In genomic region chr6:83057705-83058321, GRCh38 we compare ENCODE assay signal across 8 cellular contexts. TPM values are rescaled to one million over a fixed set of nuclear protein-coding genes. Genes with fewer than 3 reads are reported as not detected.
DNase-seq lines count a peak whose midpoint lies in the region; TF ChIP-seq lines count a peak whose summit lies in the region.

No MANE protein-coding gene starts in this region.

- H3K4me3 ChIP-seq in A673 (ENCODE audit: low read depth, low read length, poor library complexity, severe bottlenecking): no peak overlapping the region
- H3K4me3 ChIP-seq in GM23248: no peak overlapping the region
- H3K4me3 ChIP-seq in esophagus muscularis mucosa: no peak overlapping the region
- H3K4me3 ChIP-seq in neural cell (ENCODE audit: low read length): no peak overlapping the region

- intact Hi-C loops in A673 (cut with micrococcal nuclease; ENCODE audit: unreplicated experiment): loop anchor here (2.0 to 10.0 kb wide), 3 partner anchors 443 to 973 kb away; no protein-coding TSS in a partner anchor
- intact Hi-C loops in esophagus muscularis mucosa (cut with DNase I): loop anchor here (2.0 to 10.0 kb wide), 3 partner anchors 443 to 805 kb away; partner anchors contain the start of gene TPBG

- WGBS in GM23248 (ENCODE audit: low coverage in 1 of 2, low lambda C conversion rate in 2 of 2, missing lambda C conversion rate in 2 of 2), 2 experiments: 19 to 21% methylated on average over 4 of the region's 4 CpGs
- 19% methylated on average over 4 of the region's 4 CpGs for WGBS in esophagus muscularis mucosa

- H2AFZ ChIP-seq in GM23248 (no peak overlapping the region), neural cell (ENCODE audit: low read depth, low read length) (no peak overlapping the region)

- CTCF ChIA-PET in A673 (lab: Charles Lee): interaction anchor here (0.7 to 1.2 kb wide), 4 partner anchors 9 to 825 kb away, joined by 3 read pairs; partner anchors contain the start of gene DOP1A

- BruUV-seq in A673 (replicated peaks; lab: Mats Ljungman, UMichigan): no TSS peak

- no peaks in the 10 kb centered on the region for H4K20me1 ChIP-seq in GM23248 (ENCODE audit: insufficient read depth)
- no peaks in the 10 kb centered on the region for H4K20me1 ChIP-seq in neural cell (ENCODE audit: insufficient read depth)

- peak overlapping the region; percentile 44 for H3K27ac ChIP-seq in A673 (ENCODE audit: low read depth, low read length, poor library complexity, severe bottlenecking)
- H3K27ac ChIP-seq in GM23248: no peak overlapping the region
- no peak overlapping the region for H3K27ac ChIP-seq in esophagus muscularis mucosa (replicated peaks in 1 of 4)
- no peak overlapping the region for H3K27ac ChIP-seq in neural cell (ENCODE audit: low read length)

- H3K27me3 ChIP-seq in A673 (replicated peaks; ENCODE audit: insufficient read depth, low read depth, low read length, poor library complexity) (no peaks in the 10 kb centered on the region), GM23248 (replicated peaks; ENCODE audit: insufficient read depth) (no peaks in the 10 kb centered on the region), esophagus muscularis mucosa (no peaks in the 10 kb centered on the region), neural cell (ENCODE audit: insufficient read depth, low read depth, low read length) (no peaks in the 10 kb centered on the region)

- H3K79me2 ChIP-seq in GM23248 (ENCODE audit: insufficient read depth) (no peaks in the 10 kb centered on the region), neural cell (replicated peaks; ENCODE audit: insufficient read depth, low read length) (no peaks in the 10 kb centered on the region)

- in situ Hi-C loops in GM23248 (cut with MboI): loop anchor here (5.0 to 25.0 kb wide), 2 partner anchors 696 to 811 kb away; partner anchors contain the start of genes IBTK and TPBG

- no peak for TF ChIP-seq EP300 in Ishikawa (IDR thresholded peaks at IDR 0.05; ENCODE audit: borderline replicate concordance)
- no peak for TF ChIP-seq EP300 in esophagus muscularis mucosa (IDR thresholded peaks at IDR 0.05)
- TF ChIP-seq EP300 in neural cell (conservative IDR thresholded peaks at IDR 0.05; ENCODE audit: poor library complexity, severe bottlenecking): no peak

- TF ChIP-seq RAD21 in Ishikawa (IDR thresholded peaks at IDR 0.05; ENCODE audit: low read depth): peak; percentile 66
- TF ChIP-seq RAD21 in neural cell (conservative IDR thresholded peaks at IDR 0.05): peak; percentile 96

- DNase-seq in A673 (ENCODE audit: low spot score) (peak; percentile 80), ELR (ENCODE audit: low read depth) (peak; percentile 73), GM23248 (peak; percentile 75), SK-N-DZ (ENCODE audit: low spot score) (peak; percentile 46), esophagus muscularis mucosa (ENCODE audit: extremely low spot score) (no peak)
- no peak for DNase-seq in stimulated activated CD4-positive, alpha-beta T cell treated with anti-CD3 and anti-CD28 coated beads, Interleukin-1b, Interleukin-23, amount 100 ng/mL, for 48 hours

- no peaks in the 10 kb centered on the region for H3K9me2 ChIP-seq in GM23248 (ENCODE audit: insufficient read depth)
- no peaks in the 10 kb centered on the region for H3K9me2 ChIP-seq in neural cell (ENCODE audit: insufficient read depth, low read length)

- H3F3A ChIP-seq in GM23248 (ENCODE audit: insufficient read depth): peaks cover 13% of the 10 kb centered on the region; the same call in 1 of the 2 replicates
- H3F3A ChIP-seq in neural cell (ENCODE audit: insufficient read depth, low read length, poor library complexity, severe bottlenecking): no peaks in the 10 kb centered on the region

- no peak for TF ChIP-seq POLR2A in esophagus muscularis mucosa (IDR thresholded peaks at IDR 0.05; ENCODE audit: low read depth)

- POLR2A ChIA-PET in A673 (lab: Charles Lee; ENCODE audit: low non-redundant PET): no interaction called here

- H3K4me1 ChIP-seq in A673 (ENCODE audit: insufficient read depth, low read length, poor library complexity, severe bottlenecking) (peaks cover 74% of the 10 kb centered on the region), GM23248 (ENCODE audit: insufficient read depth) (peaks cover 15% of the 10 kb centered on the region), esophagus muscularis mucosa (peaks cover 0 to 36% (median 18%) of the 10 kb centered on the region in 4 donors)

- H3K9me3 ChIP-seq in A673 (ENCODE audit: low read depth, low read length, poor library complexity, severe bottlenecking) (no peaks in the 10 kb centered on the region), GM23248 (ENCODE audit: low read depth) (no peaks in the 10 kb centered on the region), esophagus muscularis mucosa (no peaks in the 10 kb centered on the region), neural cell (ENCODE audit: low read length) (no peaks in the 10 kb centered on the region)

- no peak overlapping the region for H3K4me2 ChIP-seq in GM23248 (ENCODE audit: unreplicated experiment)
- H3K4me2 ChIP-seq in neural cell (ENCODE audit: low read length): no peak overlapping the region

- H3K36me3 ChIP-seq in A673 (ENCODE audit: insufficient read depth, low read length, poor library complexity, severe bottlenecking) (peaks cover 40% of the 10 kb centered on the region), GM23248 (ENCODE audit: low read depth) (no peaks in the 10 kb centered on the region), esophagus muscularis mucosa (peaks cover 0 to 4% (median 0%) of the 10 kb centered on the region in 4 donors), neural cell (ENCODE audit: insufficient read depth, low read length) (no peaks in the 10 kb centered on the region)

- TF ChIP-seq CTCF in A673 (conservative IDR thresholded peaks at IDR 0.05; ENCODE audit: low read depth, low read length) (peak; percentile 92), esophagus muscularis mucosa (IDR thresholded peaks at IDR 0.05) (peak; percentile 82 to 84 (median 83)), neural cell (IDR thresholded peaks at IDR 0.05; ENCODE audit: poor library complexity, severe bottlenecking) (peak; percentile 96)

- H3K9ac ChIP-seq in GM23248 (no peak overlapping the region), neural cell (ENCODE audit: low read length) (no peak overlapping the region)

TF ChIP-seq in neural cell, 6 proteins besides CTCF, POLR2A, EP300 and RAD21:
- TF ChIP-seq EZH2 (IDR thresholded peaks at IDR 0.05; ENCODE audit: borderline replicate concordance, insufficient read depth, low read length, poor library complexity, severe bottlenecking) (no peak), SMC3 (conservative IDR thresholded peaks at IDR 0.05; ENCODE audit: poor library complexity) (peak; percentile 96)

RNA-seq across cellular contexts. Expression of gene UBE3D, which starts 7.8 kb away (rescaled TPM):
- 35.6 and 38.0 TPM in 2 replicates for total RNA-seq in A673 (2021)
- 2.1 and 7.1 TPM in 2 replicates for total RNA-seq in GM23248 (2014; rRNA removed; shearing (Covaris generic))
- polyA plus RNA-seq in GM23248 (2016; fragmentation: Nextera tagmentation; extraction: Ambion mirVana): 4.3 and 6.9 TPM in 2 replicates
- polyA plus RNA-seq in SK-N-DZ (2014; cell fraction: cytosol; rRNA removed): 11.9 and 12.5 TPM in 2 replicates
- polyA plus RNA-seq in SK-N-DZ (2014; cell fraction: nucleus; rRNA removed): 11.4 and 16.9 TPM in 2 replicates
- total RNA-seq in esophagus muscularis mucosa: 1 to 10 TPM; 5.3 to 10.0 (median 6.4) TPM
- 11.6 and 13.7 TPM in 2 replicates for polyA plus RNA-seq in neural cell
- polyA minus RNA-seq in neural cell: 39.0 and 39.1 TPM in 2 replicates

RNA-seq across cellular contexts. Expression of gene DOP1A, which starts 9.7 kb away (rescaled TPM):
- total RNA-seq in A673 (2021): 25.1 and 31.9 TPM in 2 replicates
- 9.4 and 18.2 TPM in 2 replicates for total RNA-seq in GM23248 (2014; rRNA removed; shearing (Covaris generic))
- polyA plus RNA-seq in GM23248 (2016; fragmentation: Nextera tagmentation; extraction: Ambion mirVana): 2.7 and 3.5 TPM in 2 replicates
- 8.7 and 12.5 TPM in 2 replicates for polyA plus RNA-seq in SK-N-DZ (2014; cell fraction: cytosol; rRNA removed)
- polyA plus RNA-seq in SK-N-DZ (2014; cell fraction: nucleus; rRNA removed): 24.8 and 28.6 TPM in 2 replicates
- total RNA-seq in esophagus muscularis mucosa: 10 to 100 TPM; 33.2 to 46.9 (median 34.1) TPM
- polyA plus RNA-seq in neural cell: 97.6 and 100 TPM in 2 replicates
- 164 and 177 TPM in 2 replicates for polyA minus RNA-seq in neural cell

Comparison
In these comparisons a context has a peak if more than half of its experiments do, and no peak if none do; other contexts are left out.
1. DNase-seq: peak in A673 (single experiment), ELR (single experiment), GM23248 (single experiment) and SK-N-DZ (single experiment); none in esophagus muscularis mucosa (single experiment) and stimulated activated CD4-positive, alpha-beta T cell treated with anti-CD3 and anti-CD28 coated beads, Interleukin-1b, Interleukin-23, amount 100 ng/mL, for 48 hours (single experiment).
2. Peak in every context shown above with its lines, with median percentiles within 50 percentile points of each other: CTCF ChIP-seq.